In genomic region chr6:71979911-71980310, GRCh38 we compare ENCODE assay signal across 14 cellular contexts.
"Had no signal": no experiment of that assay in that cellular context is flagged by ENCODE, and none has a peak within 500 bp of the region (broad histone marks: within the 10 kb centered on the region; RNA-seq: fewer than 3 reads in every experiment).

No MANE protein-coding gene starts in this region.

- DNase-seq: activated CD4-positive, alpha-beta T cell treated with anti-CD3 and anti-CD28 coated beads, Interleukin-2, amount 50 U/mL, for 1 hour; activated CD8-positive, alpha-beta memory T cell treated with anti-CD3 and anti-CD28 coated beads for 24 hours; activated naive CD8-positive, alpha-beta T cell treated with anti-CD3 and anti-CD28 coated beads, Interleukin-2, amount 10 ng/mL, durations not matched to agents 7 days and 5 days; aorta; dorsolateral prefrontal cortex; natural killer cell; retina; stimulated activated CD4-positive, alpha-beta T cell treated with anti-CD3 and anti-CD28 coated beads, Interleukin-2, amount 100 ng/mL, for 48 hours; T-helper 9 cell; thyroid gland had no signal

- H3K27me3 Mint-ChIP-seq: activated naive CD8-positive, alpha-beta T cell treated with anti-CD3 and anti-CD28 coated beads, Interleukin-2, amount 10 ng/mL, durations not matched to agents 7 days and 5 days; stimulated activated memory B cell treated with anti-CD40 and anti-IgM and Interleukin-4, amounts not matched to agents 10 μg/mL and 1 μg/mL and 100 μg/mL, for 72 hours had no signal

- H3K36me3 Mint-ChIP-seq: activated naive CD8-positive, alpha-beta T cell treated with anti-CD3 and anti-CD28 coated beads, Interleukin-2, amount 10 ng/mL, durations not matched to agents 7 days and 5 days; natural killer cell; stimulated activated memory B cell treated with anti-CD40 and anti-IgM and Interleukin-4, amounts not matched to agents 10 μg/mL and 1 μg/mL and 100 μg/mL, for 72 hours had no signal

- H3K36me3 ChIP-seq: thyroid gland had no signal

- H3K27me3 ChIP-seq: dorsolateral prefrontal cortex, thyroid gland had no signal

- H3K4me3 ChIP-seq: dorsolateral prefrontal cortex, thyroid gland had no signal

- H3K27ac Mint-ChIP-seq: activated naive CD8-positive, alpha-beta T cell treated with anti-CD3 and anti-CD28 coated beads, Interleukin-2, amount 10 ng/mL, durations not matched to agents 7 days and 5 days; activated T-helper 1 cell treated with anti-CD3 and anti-CD28 coated beads, Interleukin-12 subunit alpha, Interleukin-12 subunit beta, Interleukin-2, Interleukin-4 antibody, amounts not matched to agents 30 ng/mL and 10 ng/mL and 1 ng/mL, durations not matched to agents 14 hours and 24 hours and 36 hours; natural killer cell; stimulated activated memory B cell treated with anti-CD40 and anti-IgM and Interleukin-4, amounts not matched to agents 10 μg/mL and 1 μg/mL and 100 μg/mL, for 72 hours had no signal

- H3K4me3 Mint-ChIP-seq: activated naive CD8-positive, alpha-beta T cell treated with anti-CD3 and anti-CD28 coated beads, Interleukin-2, amount 10 ng/mL, durations not matched to agents 7 days and 5 days; activated T-helper 1 cell treated with anti-CD3 and anti-CD28 coated beads, Interleukin-12 subunit alpha, Interleukin-12 subunit beta, Interleukin-2, Interleukin-4 antibody, amounts not matched to agents 30 ng/mL and 10 ng/mL and 1 ng/mL, durations not matched to agents 14 hours and 24 hours and 36 hours; natural killer cell; stimulated activated memory B cell treated with anti-CD40 and anti-IgM and Interleukin-4, amounts not matched to agents 10 μg/mL and 1 μg/mL and 100 μg/mL, for 72 hours had no signal

- ATAC-seq: esophagus mucosa; left lobe of liver; natural killer cell; stimulated activated memory B cell treated with anti-CD40 and anti-IgM and Interleukin-4, amounts not matched to agents 10 μg/mL and 1 μg/mL and 100 μg/mL, for 72 hours had no signal

- H3K4me1 Mint-ChIP-seq: activated naive CD8-positive, alpha-beta T cell treated with anti-CD3 and anti-CD28 coated beads, Interleukin-2, amount 10 ng/mL, durations not matched to agents 7 days and 5 days; natural killer cell; stimulated activated memory B cell treated with anti-CD40 and anti-IgM and Interleukin-4, amounts not matched to agents 10 μg/mL and 1 μg/mL and 100 μg/mL, for 72 hours had no signal

- H3K9me3 Mint-ChIP-seq: activated naive CD8-positive, alpha-beta T cell treated with anti-CD3 and anti-CD28 coated beads, Interleukin-2, amount 10 ng/mL, durations not matched to agents 7 days and 5 days; activated T-helper 1 cell treated with anti-CD3 and anti-CD28 coated beads, Interleukin-12 subunit alpha, Interleukin-12 subunit beta, Interleukin-2, Interleukin-4 antibody, amounts not matched to agents 30 ng/mL and 10 ng/mL and 1 ng/mL, durations not matched to agents 14 hours and 24 hours and 36 hours; stimulated activated memory B cell treated with anti-CD40 and anti-IgM and Interleukin-4, amounts not matched to agents 10 μg/mL and 1 μg/mL and 100 μg/mL, for 72 hours had no signal
